21 cellular contexts compared by ENCODE assay signal in the genomic region with DNA sequence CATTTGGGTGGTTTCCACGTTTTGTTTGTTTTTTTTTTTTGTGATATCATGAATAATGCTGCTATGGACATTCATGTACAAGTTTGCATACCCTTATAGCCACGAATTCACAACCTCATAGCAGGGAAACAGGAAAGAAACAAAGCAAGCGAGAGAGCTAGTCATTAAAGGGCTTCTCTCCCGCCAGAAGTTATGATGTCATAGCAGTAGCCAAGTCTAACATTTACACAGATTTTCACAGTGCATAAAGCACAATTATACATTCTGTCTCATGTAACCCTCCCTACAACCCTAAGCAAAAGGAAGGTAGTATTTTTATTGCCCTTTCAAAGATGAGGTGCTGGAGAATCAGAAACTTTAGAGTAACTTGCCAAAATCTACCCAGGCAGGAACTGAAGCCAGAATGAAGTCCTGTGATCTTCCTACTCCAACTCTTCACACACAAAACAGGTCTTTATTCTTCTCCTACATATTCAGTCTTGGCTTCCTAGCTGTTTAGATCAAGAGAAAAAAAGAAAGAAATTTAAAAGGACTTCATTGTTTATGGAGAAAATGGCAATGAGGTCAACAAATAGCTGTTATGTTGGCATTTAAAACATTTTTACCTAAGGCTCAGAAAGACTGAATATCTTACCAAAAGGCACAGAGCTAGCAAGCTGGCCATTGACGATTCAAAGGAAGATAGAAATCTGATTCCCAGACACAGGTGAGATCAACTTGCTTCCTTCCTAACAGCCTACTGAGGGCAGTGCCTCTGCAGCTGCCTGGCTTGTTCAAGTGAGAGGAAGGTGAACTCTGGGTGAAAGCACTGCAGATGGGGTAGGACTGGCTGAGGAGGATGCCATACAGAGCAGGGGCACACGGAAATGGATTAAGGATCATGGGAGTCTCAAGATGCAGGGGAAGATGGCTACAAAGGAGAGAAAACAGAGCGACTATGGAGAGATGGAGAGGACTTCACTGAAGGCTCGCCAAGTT. TPM values are rescaled to one million over a fixed set of nuclear protein-coding genes. Genes with fewer than 3 reads are reported as not detected.
A peak's percentile ranks its signal among the peaks of the same experiment; 100 is the strongest.
DNase-seq lines count a peak whose midpoint lies in the region; TF ChIP-seq lines count a peak whose summit lies in the region.
"Had no signal": no experiment of that assay in that cellular context is flagged by ENCODE, and none has a peak within 500 bp of the region (broad histone marks: within the 10 kb centered on the region; RNA-seq: fewer than 3 reads in every experiment).

No MANE protein-coding gene starts in this region.

- no peak overlapping the region for H2BK5ac ChIP-seq in trophoblast cell (ENCODE audit: low read depth, low read length, poor library complexity)

- peaks cover 9% of the 10 kb centered on the region for H3K9me3 ChIP-seq in Karpas-422 (ENCODE audit: low read length)
- H3K9me3 ChIP-seq in trophoblast cell (ENCODE audit: insufficient read depth, low read depth, low read length) = peaks cover 5% of the 10 kb centered on the region

- H3K27me3 Mint-ChIP-seq in HFFc6 (ENCODE audit: insufficient read depth) = peaks cover 9% of the 10 kb centered on the region
- H3K27me3 Mint-ChIP-seq: IgD-negative memory B cell had no signal

- peaks cover 20% of the 10 kb centered on the region for H3K9me3 Mint-ChIP-seq in HFFc6

- peak overlapping the region; percentile 99 for H3K27ac ChIP-seq in Karpas-422 (ENCODE audit: low read length)
- no peak overlapping the region for H3K27ac ChIP-seq in trophoblast cell (ENCODE audit: low read depth, low read length)
- H3K27ac ChIP-seq: BLaER1, KMS-11, Peyer's patch had no signal

- no peak overlapping the region for H3K23ac ChIP-seq in trophoblast cell (ENCODE audit: low read length)

- no peak overlapping the region for H3K27ac Mint-ChIP-seq in HFFc6
- H3K27ac Mint-ChIP-seq: CD4-positive, CD25-positive, alpha-beta regulatory T cell; IgD-negative memory B cell had no signal

- no peak overlapping the region for H2AK5ac ChIP-seq in trophoblast cell (ENCODE audit: low read length)

- no peak overlapping the region for H3K14ac ChIP-seq in trophoblast cell (ENCODE audit: low read length)

- TF ChIP-seq CTCF in fibroblast of mammary gland (conservative IDR thresholded peaks at IDR 0.05; ENCODE audit: control insufficient read depth, insufficient read depth, low read depth, low read length) (no peak), HFFc6 (IDR thresholded peaks at IDR 0.05) (no peak)

- no peak overlapping the region for H4K12ac ChIP-seq in trophoblast cell (ENCODE audit: low read depth, low read length)

- H4K20me1 ChIP-seq in Karpas-422 (ENCODE audit: insufficient read depth, low read depth, low read length) = no peaks in the 10 kb centered on the region; the same call in 1 of the 2 replicates
- H4K20me1 ChIP-seq: BLaER1 had no signal

- H3K9ac ChIP-seq in Karpas-422 (ENCODE audit: low read length) (peak overlapping the region; percentile 50), trophoblast cell (ENCODE audit: low read length) (no peak overlapping the region)
- H3K9ac ChIP-seq: BLaER1, KMS-11 had no signal

- no CpG with 5 or more reads among the region's 8 CpGs for WGBS in trophoblast cell (ENCODE audit: extremely low coverage, insufficient coverage, insufficient read length)

- H3K4ac ChIP-seq in trophoblast cell (ENCODE audit: low read depth, low read length) = no peak overlapping the region

- H2BK12ac ChIP-seq in trophoblast cell (ENCODE audit: low read length) = no peak overlapping the region

- H3K4me2 ChIP-seq in Karpas-422 (ENCODE audit: low read depth, low read length, poor library complexity, severe bottlenecking) (peak overlapping the region; percentile 97), trophoblast cell (ENCODE audit: low read length) (no peak overlapping the region)
- H3K4me2 ChIP-seq: BLaER1, KMS-11 had no signal

- H4K91ac ChIP-seq in trophoblast cell (ENCODE audit: low read depth, low read length) = no peak overlapping the region

- H3K36me3 Mint-ChIP-seq in HFFc6 (ENCODE audit: low read depth) = peaks cover 19% of the 10 kb centered on the region
- H3K36me3 Mint-ChIP-seq: CD4-positive, CD25-positive, alpha-beta regulatory T cell had no signal

- H3K36me3 ChIP-seq in Karpas-422 (ENCODE audit: insufficient read depth, low read length) = peaks cover 13% of the 10 kb centered on the region; the same call in 1 of the 2 replicates
- H3K36me3 ChIP-seq in trophoblast cell (ENCODE audit: control insufficient read depth in 1 of 2, insufficient read depth in 2 of 2, low read length in 2 of 2) = no peaks in the 10 kb centered on the region
- H3K36me3 ChIP-seq: BLaER1, Peyer's patch had no signal

- H3K79me2 ChIP-seq in Karpas-422 (ENCODE audit: low read length) (peaks cover 25% of the 10 kb centered on the region), trophoblast cell (ENCODE audit: control insufficient read depth, insufficient read depth, low read length, poor library complexity) (no peaks in the 10 kb centered on the region)

- no peaks in the 10 kb centered on the region for H3K79me1 ChIP-seq in trophoblast cell (ENCODE audit: low read length)

- peak; percentile 60 for DNase-seq in COLO829 (ENCODE audit: low spot score)
- DNase-seq in Karpas-422 = peak; percentile 69
- peak; percentile 11 for DNase-seq in fibroblast of mammary gland (ENCODE audit: low read depth)
- DNase-seq in trophoblast cell = peak; percentile 45 to 81
- no peak for DNase-seq in amniotic stem cell (lab: John Stamatoyannopoulos, UW)
- DNase-seq in HFFc6 = no peak
- no peak for DNase-seq in activated CD8-positive, alpha-beta memory T cell treated with anti-CD3 and anti-CD28 coated beads, Interleukin-2, amount 50 U/mL, for 48 hours
- DNase-seq: CD4-positive, CD25-positive, alpha-beta regulatory T cell; H7; NCI-H1092; NCI-H1436 treated with DMSO at 0.1 percent for 48 hours; NCI-H1930; NCI-H2107; NCI-H446 treated with DMSO at 0.1 percent for 48 hours; NCI-H526 treated with DMSO at 0.1 percent for 48 hours; OCI-M1; Peyer's patch; SHP77 treated with DMSO at 0.1 percent for 48 hours had no signal

- peak overlapping the region; percentile 28 for H3K4me3 ChIP-seq in Karpas-422 (ENCODE audit: low read length)
- no peak overlapping the region for H3K4me3 ChIP-seq in fibroblast of mammary gland (ENCODE audit: control insufficient read depth, low read depth, low read length)
- no peak overlapping the region for H3K4me3 ChIP-seq in trophoblast cell (ENCODE audit: low read depth, low read length)
- H3K4me3 ChIP-seq: BLaER1, Peyer's patch had no signal

- H3K4me3 Mint-ChIP-seq in HFFc6 = no peak overlapping the region; the same call in none of the 2 replicates
- H3K4me3 Mint-ChIP-seq: CD4-positive, CD25-positive, alpha-beta regulatory T cell; IgD-negative memory B cell had no signal

- H2AFZ ChIP-seq in Karpas-422 (ENCODE audit: low read length) (peak overlapping the region; percentile 72), trophoblast cell (ENCODE audit: insufficient read depth, low read length, poor library complexity) (no peak overlapping the region)

- H4K8ac ChIP-seq in trophoblast cell (ENCODE audit: low read depth, low read length) = no peak overlapping the region

- H3K27me3 ChIP-seq in Karpas-422 (ENCODE audit: low read length) (no peaks in the 10 kb centered on the region), trophoblast cell (ENCODE audit: insufficient read depth, low read length) (no peaks in the 10 kb centered on the region)
- H3K27me3 ChIP-seq: BLaER1, Peyer's patch had no signal

- H3K9me2 ChIP-seq in Karpas-422 (replicated peaks; ENCODE audit: insufficient read depth, low read length) = no peaks in the 10 kb centered on the region

- peaks cover 45% of the 10 kb centered on the region for H3K4me1 Mint-ChIP-seq in HFFc6 (ENCODE audit: low read depth)
- H3K4me1 Mint-ChIP-seq: CD4-positive, CD25-positive, alpha-beta regulatory T cell had no signal

- H3K18ac ChIP-seq in trophoblast cell (ENCODE audit: low read length) = no peak overlapping the region

- H3K4me1 ChIP-seq in Karpas-422 (ENCODE audit: low read length) (peaks cover 65% of the 10 kb centered on the region), trophoblast cell (ENCODE audit: control insufficient read depth in 1 of 2, insufficient read depth in 2 of 2, low read length in 2 of 2) (no peaks in the 10 kb centered on the region)
- H3K4me1 ChIP-seq: BLaER1, Peyer's patch had no signal

- no peak overlapping the region for H2BK120ac ChIP-seq in trophoblast cell (ENCODE audit: insufficient read depth, low read length, poor library complexity)

RNA-seq across cellular contexts. Expression of gene GPAM, which starts 34.1 kb away (rescaled TPM):
- 164 and 481 TPM in 2 replicates for total RNA-seq in Karpas-422 (2014; rRNA removed; shearing (Covaris generic); ENCODE audit: low replicate concordance)
- polyA plus RNA-seq in trophoblast cell (2013) = 3.9 and 4.1 TPM in 2 replicates
- total RNA-seq in HFFc6 (2021; fragmentation: NEBNext Ultra II Directional; extraction: Animal tissue kit (Norgen Biotek cat#: 25700)) = 10 to 100 TPM in 5 of 6 experiments, 1 to 10 TPM in 1; 7.4 to 14.7 (median 11.4) TPM

Comparison
In these comparisons a context has a peak if more than half of its experiments do, and no peak if none do; other contexts are left out.
1. DNase-seq: peak in COLO829 (single experiment), Karpas-422 (single experiment), fibroblast of mammary gland (single experiment) and trophoblast cell (2 of 2); none in amniotic stem cell (single experiment), HFFc6 (single experiment) and activated CD8-positive, alpha-beta memory T cell treated with anti-CD3 and anti-CD28 coated beads, Interleukin-2, amount 50 U/mL, for 48 hours (single experiment).
2. RNA of gene GPAM, which starts 34.1 kb away (total RNA-seq): 164 to 481 TPM in Karpas-422; 7.4 to 14.7 TPM in HFFc6; every median in the first group is over 10 times any median in the second.